In the genomic region with DNA sequence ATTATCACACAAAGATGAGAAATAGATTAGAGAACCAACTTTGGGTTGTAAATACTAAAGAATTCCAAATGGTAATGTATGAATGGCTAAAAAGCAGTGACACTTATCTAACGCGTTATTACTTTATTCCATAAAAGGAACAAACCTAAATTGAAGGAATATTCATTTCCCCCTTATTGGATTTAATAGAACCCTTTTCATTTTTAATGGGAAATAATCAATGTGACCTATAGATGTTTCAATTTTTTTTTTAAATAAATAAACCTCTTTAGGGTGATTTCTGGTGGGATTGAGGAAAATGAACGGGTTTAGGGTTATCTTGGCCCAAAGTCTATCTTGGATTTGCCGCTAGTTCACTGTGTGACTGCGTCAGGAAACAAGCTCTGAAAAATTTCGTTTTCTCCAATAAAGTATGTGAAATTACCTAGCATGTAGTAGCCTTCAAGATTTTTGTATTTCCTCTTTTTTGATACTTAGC, we compare ENCODE assay signal across 8 cellular contexts. TPM values are rescaled to one million over a fixed set of nuclear protein-coding genes. Genes with fewer than 3 reads are reported as not detected.
DNase-seq lines count a peak whose midpoint lies in the region; ATAC-seq, FAIRE-seq and TF ChIP-seq lines count a peak whose summit lies in the region.

No MANE protein-coding gene starts in this region.

- SMC1A ChIA-PET in GM12878 (lab: Charles Lee; ENCODE audit: uncharacterized antibody, unreplicated experiment) = interaction anchor here (0.5 to 1.9 kb wide), 4 partner anchors 10 to 516 kb away, joined by 3 to 12 read pairs (median 4); no protein-coding TSS in a partner anchor

- H2BK12ac ChIP-seq in mesenchymal stem cell (ENCODE audit: low read length in 2 of 2) = no peak overlapping the region

- intact Hi-C loops in heart right ventricle (cut with DNase I) (loop anchor here in 6 of 10 donors (5.0 to 10.0 kb wide), 4 partner anchors 85 to 1292 kb away; partner anchors contain the start of genes YME1L1 (in 4 of the 6), MASTL (in 3 of the 6) and WAC (in 1 of the 6)), cardiac septum (cut with DNase I) (loop anchor here (2.0 to 5.0 kb wide), 2 partner anchors 88 to 260 kb away; partner anchors contain the start of genes MASTL, RAB18 and YME1L1), GM12878 (cut with micrococcal nuclease; ENCODE audit: unreplicated experiment) (loop anchor here (1.0 to 5.0 kb wide), 5 partner anchors 86 to 1290 kb away; partner anchors contain the start of genes RAB18 and WAC), vagina (cut with DNase I) (loop anchor here (5.0 kb wide), 1 partner anchor 85 kb away; the partner anchor contains the start of gene MASTL)

- H3K4me1 ChIP-seq in heart right ventricle (peaks cover 4 to 46% (median 37%) of the 10 kb centered on the region in 9 donors), GM12878 (ENCODE audit: control insufficient read depth, insufficient read depth, low read length) (peaks cover 4% of the 10 kb centered on the region; the same call in 1 of the 2 replicates), mesenchymal stem cell (ENCODE audit: control insufficient read depth, insufficient read depth, low read depth, low read length) (peaks cover 16% of the 10 kb centered on the region), vagina (peaks cover 39% of the 10 kb centered on the region)

- H3K79me2 ChIP-seq in GM12878 (ENCODE audit: control insufficient read depth, insufficient read depth, low read length) = peaks cover 24% of the 10 kb centered on the region

- in situ Hi-C loops in GM12878 (cut with MboI) = loop anchor here (5.0 to 10.0 kb wide), 3 partner anchors 110 to 1292 kb away; partner anchors contain the start of genes RAB18 and WAC
- in situ Hi-C loops in GM13976 (cut with MboI; ENCODE audit: low sequenced_read_pairs, unreplicated experiment) = loop anchor here (10.0 kb wide), 1 partner anchor 112 kb away; no protein-coding TSS in a partner anchor

- H3K27me3 ChIP-seq in heart right ventricle = no peaks in the 10 kb centered on the region
- H3K27me3 ChIP-seq in GM12878 (replicated peaks in 1 of 2; ENCODE audit: control insufficient read depth in 2 of 2, insufficient read depth in 2 of 2, low read length in 1 of 2) = no peaks in the 10 kb centered on the region
- H3K27me3 ChIP-seq in mesenchymal stem cell (ENCODE audit: control insufficient read depth in 1 of 2, insufficient read depth in 1 of 2, low read length in 2 of 2) = no peaks in the 10 kb centered on the region
- no peaks in the 10 kb centered on the region for H3K27me3 ChIP-seq in vagina

- no peak for TF ChIP-seq EP300 in GM12878 (IDR thresholded peaks at IDR 0.05; ENCODE audit: borderline replicate concordance in 1 of 2, control insufficient read depth in 1 of 2, low read depth in 2 of 2, low read length in 2 of 2)

- H3K79me1 ChIP-seq in mesenchymal stem cell (replicated peaks; ENCODE audit: low read length, poor library complexity, severe bottlenecking) = peaks cover 2% of the 10 kb centered on the region

- H3K4me2 ChIP-seq in GM12878 (ENCODE audit: control insufficient read depth, insufficient read depth) (peak overlapping the region; percentile 72), mesenchymal stem cell (ENCODE audit: low read length, poor library complexity, severe bottlenecking) (peak overlapping the region; percentile 69)

- no peak overlapping the region for H3K4ac ChIP-seq in mesenchymal stem cell (ENCODE audit: low read depth in 1 of 2, low read length in 2 of 2)

- peak; percentile 13 for FAIRE-seq in GM12878 (lab: Jason Lieb, UNC)

- POLR2A ChIA-PET in GM12878 (lab: Charles Lee) = interaction anchor here (0.6 to 2.4 kb wide), 11 partner anchors 10 to 851 kb away, joined by 3 to 25 read pairs (median 3); partner anchors contain the start of genes APBB1IP, MASTL, RAB18 and YME1L1

- H4K91ac ChIP-seq in mesenchymal stem cell (ENCODE audit: low read length) = no peak overlapping the region

- no peak overlapping the region for H3K14ac ChIP-seq in mesenchymal stem cell (ENCODE audit: low read length in 2 of 2)

- 1% methylated on average over 6 of the region's 6 CpGs for WGBS in heart right ventricle, 2 donors
- 0% methylated on average over 6 of the region's 6 CpGs for WGBS in GM12878 (ENCODE audit: insufficient coverage, insufficient replicate concordance, low lambda C conversion rate, missing lambda C conversion rate)
- WGBS in mesenchymal stem cell = 2% methylated on average over 3 of the region's 6 CpGs

- RAD21 ChIA-PET in GM12878 (lab: Charles Lee; ENCODE audit: unreplicated experiment) = interaction anchor here (1.2 to 1.8 kb wide), 2 partner anchors 88 to 116 kb away, joined by 3 to 6 read pairs; partner anchors contain the start of genes MASTL and YME1L1

- ATAC-seq in heart right ventricle (no peak), GM12878 (no peak; the same call in 2 of the 3 replicates)

- TF ChIP-seq RAD21 in GM12878 (IDR thresholded peaks at IDR 0.05; ENCODE audit: insufficient read depth, low read depth, low read length) = no peak

- H2AFZ ChIP-seq in GM12878 (ENCODE audit: control insufficient read depth, low read depth, low read length) (peak overlapping the region; percentile 98), mesenchymal stem cell (ENCODE audit: low read depth, low read length) (peak overlapping the region; percentile 89)

- H3K18ac ChIP-seq in mesenchymal stem cell (ENCODE audit: low read depth in 1 of 2, low read length in 2 of 2) = no peak overlapping the region

- H2BK5ac ChIP-seq in mesenchymal stem cell (ENCODE audit: low read depth, low read length, poor library complexity, severe bottlenecking) = peak overlapping the region; percentile 75

- TF ChIP-seq CTCF in heart right ventricle (IDR thresholded peaks at IDR 0.05) (no peak), GM12878 (IDR thresholded peaks at IDR 0.05 in 2 of 3, conservative IDR thresholded peaks at IDR 0.05 in 1 of 3; ENCODE audit: control insufficient read depth in 2 of 3, extremely low read depth in 1 of 3, insufficient read depth in 1 of 3, low read depth in 3 of 3, low read length in 3 of 3) (no peak), vagina (IDR thresholded peaks at IDR 0.05) (no peak), GM13976 (IDR thresholded peaks at IDR 0.05; ENCODE audit: borderline replicate concordance, control extremely low read depth, extremely low read depth, insufficient read depth, missing control alignments) (no peak)

- DNase-seq in heart right ventricle = no peak
- DNase-seq in cardiac septum (ENCODE audit: low spot score) = no peak
- no peak for DNase-seq in GM12878 (ENCODE audit: low read depth, low spot score)
- DNase-seq in mesenchymal stem cell = no peak
- DNase-seq in vagina (ENCODE audit: extremely low spot score in 2 of 2) = no peak
- DNase-seq in GM13976 (ENCODE audit: low spot score) = no peak
- no peak for DNase-seq in middle frontal gyrus (ENCODE audit: extremely low spot score, low spot score)
- DNase-seq in COR-L47 (lab: John Stamatoyannopoulos, UW) = no peak

- H3K4me3 ChIP-seq in heart right ventricle (peak overlapping the region; percentile 58 to 84 (median 76)), GM12878 (peak overlapping the region; percentile 93), mesenchymal stem cell (ENCODE audit: insufficient read depth in 1 of 2, low read depth in 1 of 2, low read length in 2 of 2) (peak overlapping the region; percentile 45 to 92), vagina (peak overlapping the region; percentile 81 to 85)

- H3K23ac ChIP-seq in mesenchymal stem cell (ENCODE audit: low read length in 2 of 2) = no peak overlapping the region

- H3K9ac ChIP-seq in GM12878 (ENCODE audit: control insufficient read depth, insufficient read depth, low read length) (peak overlapping the region; percentile 90), mesenchymal stem cell (ENCODE audit: low read length) (peak overlapping the region; percentile 94)

- CTCF ChIA-PET in GM12878 (lab: Yijun Ruan, JAX) = interaction anchor here (0.6 to 2.8 kb wide), 6 partner anchors 10 to 381 kb away, joined by 4 to 14 read pairs (median 6); partner anchors contain the start of genes ABI1, MASTL and YME1L1

- H2BK15ac ChIP-seq in mesenchymal stem cell (ENCODE audit: low read depth, poor library complexity, severe bottlenecking) = no peak overlapping the region

- peak overlapping the region; percentile 92 to 99 (median 96) for H3K27ac ChIP-seq in heart right ventricle
- peak overlapping the region; percentile 95 for H3K27ac ChIP-seq in GM12878 (ENCODE audit: control insufficient read depth, insufficient read depth)
- peak overlapping the region; percentile 99 for H3K27ac ChIP-seq in mesenchymal stem cell (ENCODE audit: low read length, poor library complexity, severe bottlenecking)
- peak overlapping the region; percentile 98 for H3K27ac ChIP-seq in vagina

- H4K20me1 ChIP-seq in GM12878 (ENCODE audit: control insufficient read depth, insufficient read depth) = no peaks in the 10 kb centered on the region

- no peaks in the 10 kb centered on the region for H3K9me3 ChIP-seq in heart right ventricle
- H3K9me3 ChIP-seq in GM12878 (replicated peaks; ENCODE audit: control insufficient read depth, insufficient read depth, low read length) = no peaks in the 10 kb centered on the region
- H3K9me3 ChIP-seq in mesenchymal stem cell (ENCODE audit: control insufficient read depth, low read length) = no peaks in the 10 kb centered on the region
- H3K9me3 ChIP-seq in vagina = no peaks in the 10 kb centered on the region

- no peak overlapping the region for H2AK5ac ChIP-seq in mesenchymal stem cell (ENCODE audit: low read length, severe bottlenecking)

- no peaks in the 10 kb centered on the region for H3K36me3 ChIP-seq in heart right ventricle
- H3K36me3 ChIP-seq in GM12878 (ENCODE audit: control insufficient read depth in 2 of 2, insufficient read depth in 2 of 2, low read length in 1 of 2) = no peaks in the 10 kb centered on the region
- H3K36me3 ChIP-seq in mesenchymal stem cell (ENCODE audit: control insufficient read depth in 1 of 2, insufficient read depth in 2 of 2, low read depth in 1 of 2, low read length in 2 of 2) = peaks cover 0 to 2% of the 10 kb centered on the region in 2 experiments
- no peaks in the 10 kb centered on the region for H3K36me3 ChIP-seq in vagina

- BruUV-seq in GM12878 (replicated peaks; lab: Mats Ljungman, UMichigan) = TSS peak; percentile 92

- no peak for TF ChIP-seq POLR2A in GM12878 (IDR thresholded peaks at IDR 0.05; ENCODE audit: low read depth, low read length)
- TF ChIP-seq POLR2A in vagina (IDR thresholded peaks at IDR 0.05) = no peak

- no peak overlapping the region for H2BK120ac ChIP-seq in mesenchymal stem cell (ENCODE audit: low read depth, low read length)

- no peak overlapping the region for H4K8ac ChIP-seq in mesenchymal stem cell (ENCODE audit: low read length)

RNA-seq across cellular contexts. Expression of gene ACBD5, which starts 1.9 kb away (rescaled TPM):
- total RNA-seq in heart right ventricle (10 to 100 TPM; 60.0 to 93.3 (median 72.8) TPM), cardiac septum (59.5 TPM), GM12878 (2014; rRNA removed) (11.0 and 13.5 TPM in 2 replicates), GM12878 (2014; rRNA removed; fragmentation: Illumina TruSeq; extraction: Trizol) (14.3 and 14.4 TPM in 2 replicates), GM12878 (2021) (12.0 and 12.9 TPM in 2 replicates), vagina (12.3 TPM)
- polyA plus RNA-seq in heart right ventricle (10 to 100 TPM; 14.6 to 25.6 TPM), GM12878 (2011; rRNA removed) (22.3 and 33.4 TPM in 2 replicates), GM12878 (2014; fragmentation: Illumina TruSeq; extraction: Trizol) (12.8 and 18.1 TPM in 2 replicates), GM12878 (2014; fragmentation: Nextera tagmentation; extraction: Ambion mirVana) (1 to 10 TPM; 2.4 to 3.6 TPM), GM12878 (2014; rRNA removed) (7.4 and 9.5 TPM in 2 replicates), GM12878 (2016; fragmentation: Nextera tagmentation; extraction: Ambion mirVana) (10 to 100 TPM; 15.4 to 17.8 TPM)
- total RNA-seq in GM12878 (2013; cell fraction: nucleolus; rRNA removed) = 22.7 and 25.2 TPM in 2 replicates
- polyA plus RNA-seq in GM12878 (2011; ENCODE audit: low read depth) = 3.9 TPM
- 8.1 and 9.3 TPM in 2 replicates for polyA plus RNA-seq in GM12878 (2011; cell fraction: cytosol; rRNA removed)
- 10.0 and 11.7 TPM in 2 replicates for polyA plus RNA-seq in GM12878 (2011; cell fraction: nucleus; rRNA removed)
- polyA plus RNA-seq in GM12878 (2012) = 6.6 and 11.3 TPM in 2 replicates
- 10.5 and 11.4 TPM in 2 replicates for polyA minus RNA-seq in GM12878 (2011; rRNA and poly(A)+ RNA removed)
- polyA minus RNA-seq in GM12878 (2011; cell fraction: cytosol; rRNA and poly(A)+ RNA removed) = 6.4 and 6.9 TPM in 2 replicates
- polyA minus RNA-seq in GM12878 (2011; cell fraction: nucleus; rRNA and poly(A)+ RNA removed) = 7.0 and 10.4 TPM in 2 replicates
- polyA plus RNA-seq in mesenchymal stem cell (2013, experiment 1 of 2) = 14.8 TPM
- 15.7 TPM for polyA plus RNA-seq in mesenchymal stem cell (2013, experiment 2 of 2)
